In genomic region chr3:195994343-195994742, GRCh38 we compare ENCODE assay signal across 8 cellular contexts.
DNase-seq lines count a peak whose midpoint lies in the region; ATAC-seq and TF ChIP-seq lines count a peak whose summit lies in the region.
"Not testable (repeated sequence)": the region's sequence is repeated elsewhere in the genome, so short reads cannot be mapped to it uniquely, and the experiment has no call there.

No MANE protein-coding gene starts in this region.

- H3K9me3 Mint-ChIP-seq in activated CD4-positive, alpha-beta T cell treated with anti-CD3 and anti-CD28 coated beads, Interleukin-2, amount 10 ng/mL, durations not matched to agents 24 days and 14 days; activated naive CD8-positive, alpha-beta T cell treated with anti-CD3 and anti-CD28 coated beads, Interleukin-2, amount 10 ng/mL, durations not matched to agents 7 days and 5 days: not testable (repeated sequence)

- TF ChIP-seq CTCF in NB4 (IDR thresholded peaks at IDR 0.05; ENCODE audit: low read depth, low read length) (peak; percentile 12), fibroblast of mammary gland (conservative IDR thresholded peaks at IDR 0.05; ENCODE audit: control insufficient read depth, insufficient read depth, low read depth, low read length) (peak; percentile 28), tibial artery (IDR thresholded peaks at IDR 0.05) (peak; percentile 25 to 38)

- H3K36me3 Mint-ChIP-seq in activated CD4-positive, alpha-beta T cell treated with anti-CD3 and anti-CD28 coated beads, Interleukin-2, amount 10 ng/mL, durations not matched to agents 24 days and 14 days (ENCODE audit: low read depth); activated naive CD8-positive, alpha-beta T cell treated with anti-CD3 and anti-CD28 coated beads, Interleukin-2, amount 10 ng/mL, durations not matched to agents 7 days and 5 days: not testable (repeated sequence)

- POLR2A ChIA-PET in activated naive CD8-positive, alpha-beta T cell treated with anti-CD3 and anti-CD28 coated beads, Interleukin-2, amount 10 ng/mL, durations not matched to agents 7 days and 5 days (lab: Charles Lee), result not testable (repeated sequence)

- H3K27me3 Mint-ChIP-seq in activated CD4-positive, alpha-beta T cell treated with anti-CD3 and anti-CD28 coated beads, Interleukin-2, amount 10 ng/mL, durations not matched to agents 24 days and 14 days; activated naive CD8-positive, alpha-beta T cell treated with anti-CD3 and anti-CD28 coated beads, Interleukin-2, amount 10 ng/mL, durations not matched to agents 7 days and 5 days: not testable (repeated sequence)

- ATAC-seq in activated naive CD8-positive, alpha-beta T cell treated with anti-CD3 and anti-CD28 coated beads, Interleukin-2, amount 10 ng/mL, durations not matched to agents 7 days and 5 days (ENCODE audit: low read depth), result not testable (repeated sequence)

- DNase-seq in EH (ENCODE audit: low read depth), result peak; percentile 52
- peak; percentile 58 for DNase-seq in NB4 (ENCODE audit: low read depth)
- peak; percentile 86 for DNase-seq in activated CD4-positive, alpha-beta T cell treated with anti-CD3 and anti-CD28 coated beads, Interleukin-2, amount 10 ng/mL, durations not matched to agents 24 days and 14 days
- DNase-seq in activated naive CD8-positive, alpha-beta T cell treated with anti-CD3 and anti-CD28 coated beads, Interleukin-2, amount 10 ng/mL, durations not matched to agents 7 days and 5 days, result peak; percentile 56
- DNase-seq in fibroblast of mammary gland (ENCODE audit: low read depth), result peak; percentile 17
- peak; percentile 50 to 57 for DNase-seq in lung microvascular endothelial cell (ENCODE audit: low read depth in 2 of 2)
- DNase-seq in stimulated activated CD4-positive, alpha-beta T cell treated with anti-CD3 and anti-CD28 coated beads, Interleukin-15, amount 100 ng/mL, for 48 hours (ENCODE audit: low read depth in 2 of 2), result peak; percentile 34 to 41
- DNase-seq in tibial artery, result peak in 1 of 2 donors; percentile 42

- not testable (repeated sequence) for H3K27me3 ChIP-seq in tibial artery

- H3K36me3 ChIP-seq in tibial artery, result not testable (repeated sequence)

- not testable (repeated sequence) for H3K27ac Mint-ChIP-seq in activated CD4-positive, alpha-beta T cell treated with anti-CD3 and anti-CD28 coated beads, Interleukin-2, amount 10 ng/mL, durations not matched to agents 24 days and 14 days; activated naive CD8-positive, alpha-beta T cell treated with anti-CD3 and anti-CD28 coated beads, Interleukin-2, amount 10 ng/mL, durations not matched to agents 7 days and 5 days

- H3K4me3 Mint-ChIP-seq in activated CD4-positive, alpha-beta T cell treated with anti-CD3 and anti-CD28 coated beads, Interleukin-2, amount 10 ng/mL, durations not matched to agents 24 days and 14 days; activated naive CD8-positive, alpha-beta T cell treated with anti-CD3 and anti-CD28 coated beads, Interleukin-2, amount 10 ng/mL, durations not matched to agents 7 days and 5 days: not testable (repeated sequence)

- not testable (repeated sequence) for H3K4me1 ChIP-seq in tibial artery

- not testable (repeated sequence) for H3K9me3 ChIP-seq in tibial artery

- intact Hi-C loops in activated CD4-positive, alpha-beta T cell treated with anti-CD3 and anti-CD28 coated beads, Interleukin-2, amount 10 ng/mL, durations not matched to agents 24 days and 14 days (cut with micrococcal nuclease), result loop anchor here (5.0 kb wide), 1 partner anchor 142 kb away; no protein-coding TSS in a partner anchor
- intact Hi-C loops in tibial artery (cut with DNase I; ENCODE audit: low total_unique reads), result not testable (repeated sequence)

- TF ChIP-seq POLR2A in NB4 (IDR thresholded peaks at IDR 0.05; ENCODE audit: extremely low read depth, insufficient read length), result not testable (repeated sequence)

- H3K27ac ChIP-seq in tibial artery, result not testable (repeated sequence)

- not testable (repeated sequence) for H3K4me3 ChIP-seq in NB4 (ENCODE audit: low read depth, low read length); fibroblast of mammary gland (ENCODE audit: control insufficient read depth, low read depth, low read length); tibial artery

- not testable (repeated sequence) for H3K4me1 Mint-ChIP-seq in activated CD4-positive, alpha-beta T cell treated with anti-CD3 and anti-CD28 coated beads, Interleukin-2, amount 10 ng/mL, durations not matched to agents 24 days and 14 days; activated naive CD8-positive, alpha-beta T cell treated with anti-CD3 and anti-CD28 coated beads, Interleukin-2, amount 10 ng/mL, durations not matched to agents 7 days and 5 days
